In genomic region chr12:118981285-118982201, GRCh38 we compare ENCODE assay signal across 9 cellular contexts. TPM values are rescaled to one million over a fixed set of nuclear protein-coding genes. Genes with fewer than 3 reads are reported as not detected.
DNase-seq lines count a peak whose midpoint lies in the region; ATAC-seq and TF ChIP-seq lines count a peak whose summit lies in the region.
"Had no signal": no experiment of that assay in that cellular context is flagged by ENCODE, and none has a peak within 500 bp of the region (broad histone marks: within the 10 kb centered on the region; RNA-seq: fewer than 3 reads in every experiment).

Gene SRRM4, plus strand, starts transcription at chr12:118981541. Its CDS starts 342 bp downstream, at chr12:118981883.

- H3K36me3 Mint-ChIP-seq in stimulated activated effector memory CD8-positive, alpha-beta T cell treated with anti-CD3 and anti-CD28 coated beads, Interleukin-12 subunit alpha, Interleukin-12 subunit beta, amount 100 ng/mL, for 72 hours, result no peaks in the 10 kb centered on the region

- 1% methylated on average over 50 to 64 of the region's 64 CpGs for WGBS in aorta, 2 donors

- H3K9me3 ChIP-seq in aorta (ENCODE audit: control insufficient read depth, low read length), result no peaks in the 10 kb centered on the region

- intact Hi-C loops in Right ventricle myocardium superior (cut with DNase I), result loop anchor here (10.0 kb wide), 1 partner anchor 433 kb away; no protein-coding TSS in a partner anchor
- intact Hi-C loops in cardiac septum (cut with DNase I), result loop anchor here (5.0 to 10.0 kb wide), 2 partner anchors 431 to 563 kb away; no protein-coding TSS in a partner anchor
- intact Hi-C loops in aorta (cut with DNase I), result loop anchor here (5.0 kb wide), 1 partner anchor 431 kb away; no protein-coding TSS in a partner anchor

- H3K27ac Mint-ChIP-seq in stimulated activated effector memory CD8-positive, alpha-beta T cell treated with anti-CD3 and anti-CD28 coated beads, Interleukin-12 subunit alpha, Interleukin-12 subunit beta, amount 100 ng/mL, for 72 hours, result no peak within 1 kb of the TSS

- H3K36me3 ChIP-seq in aorta (ENCODE audit: control insufficient read depth in 1 of 2, insufficient read depth in 2 of 2, low read length in 1 of 2), result no peaks in the 10 kb centered on the region

- no peaks in the 10 kb centered on the region for H3K4me1 ChIP-seq in aorta (ENCODE audit: control insufficient read depth in 1 of 2, insufficient read depth in 2 of 2, low read length in 2 of 2)

- no peaks in the 10 kb centered on the region for H3K27me3 ChIP-seq in aorta (ENCODE audit: control insufficient read depth in 1 of 2, insufficient read depth in 2 of 2, low read length in 1 of 2)

- CTCF ChIA-PET in RWPE1 (lab: Yijun Ruan, JAX), result interaction anchor here (0.7 kb wide), 1 partner anchor 118 kb away, joined by 7 read pairs; no protein-coding TSS in a partner anchor

- DNase-seq in Right ventricle myocardium superior, result peak; percentile 42
- DNase-seq in cardiac septum (ENCODE audit: low spot score), result no peak
- peak; percentile 20 for DNase-seq in RWPE1 (ENCODE audit: low spot score)
- DNase-seq in iPS DF 19.7 (ENCODE audit: low read depth, low spot score), result peak; percentile 87
- no peak for DNase-seq in aorta
- no peak for DNase-seq in stimulated activated effector memory CD8-positive, alpha-beta T cell treated with anti-CD3 and anti-CD28 coated beads, Interleukin-12 subunit alpha, Interleukin-12 subunit beta, amount 100 ng/mL, for 72 hours (ENCODE audit: low spot score in 2 of 2)

- no peaks in the 10 kb centered on the region for H3K4me1 Mint-ChIP-seq in stimulated activated effector memory CD8-positive, alpha-beta T cell treated with anti-CD3 and anti-CD28 coated beads, Interleukin-12 subunit alpha, Interleukin-12 subunit beta, amount 100 ng/mL, for 72 hours

- no peak within 1 kb of the TSS for H3K4me3 ChIP-seq in aorta (ENCODE audit: low read length in 2 of 2)

- no peak for ATAC-seq in Right ventricle myocardium superior (ENCODE audit: poor library complexity)
- peak; percentile 20 for ATAC-seq in aorta (ENCODE audit: low FRiP score)
- no peak for ATAC-seq in stimulated activated effector memory CD8-positive, alpha-beta T cell treated with anti-CD3 and anti-CD28 coated beads, Interleukin-12 subunit alpha, Interleukin-12 subunit beta, amount 100 ng/mL, for 72 hours
- ATAC-seq in HG02610 (IDR thresholded peaks at IDR 0.05; ENCODE audit: unreplicated experiment), result no peak
- no peak for ATAC-seq in GM19035 (IDR thresholded peaks at IDR 0.05; ENCODE audit: unreplicated experiment)

- no peak for TF ChIP-seq CTCF in RWPE1 (conservative IDR thresholded peaks at IDR 0.05; ENCODE audit: low read depth)

- H3K9me3 Mint-ChIP-seq in stimulated activated effector memory CD8-positive, alpha-beta T cell treated with anti-CD3 and anti-CD28 coated beads, Interleukin-12 subunit alpha, Interleukin-12 subunit beta, amount 100 ng/mL, for 72 hours, result peaks cover 4% of the 10 kb centered on the region

- no peak within 1 kb of the TSS for H3K4me3 Mint-ChIP-seq in stimulated activated effector memory CD8-positive, alpha-beta T cell treated with anti-CD3 and anti-CD28 coated beads, Interleukin-12 subunit alpha, Interleukin-12 subunit beta, amount 100 ng/mL, for 72 hours

- POLR2A ChIA-PET in RWPE1 (lab: Yijun Ruan, JAX; ENCODE audit: low non-redundant PET), result no interaction called here

- H3K27ac ChIP-seq in RWPE1, result no peak within 1 kb of the TSS
- H3K27ac ChIP-seq in aorta (ENCODE audit: low read depth in 1 of 2, low read length in 2 of 2), result no peak within 1 kb of the TSS

RNA-seq across cellular contexts. Expression of gene SRRM4, which starts in this region (rescaled TPM):
- total RNA-seq in Right ventricle myocardium superior, result 0.30 TPM
- 0.59 TPM for total RNA-seq in cardiac septum
- under 1 TPM; 0.27 to 0.88 TPM for total RNA-seq in aorta
- under 1 TPM; 0.13 to 0.23 TPM for polyA plus RNA-seq in aorta
- total RNA-seq: lung microvascular endothelial cell had no signal

Comparison
In these comparisons a context has a peak if more than half of its experiments do, and no peak if none do; other contexts are left out.
1. Peak in DNase-seq in Right ventricle myocardium superior; RNA of the gene not detected or under 1 TPM.
2. Peak in ATAC-seq in aorta; RNA of the gene not detected or under 1 TPM.
3. DNase-seq: peak in RWPE1 (single experiment) and iPS DF 19.7 (single experiment); none in cardiac septum (single experiment), aorta (0 of 2) and stimulated activated effector memory CD8-positive, alpha-beta T cell treated with anti-CD3 and anti-CD28 coated beads, Interleukin-12 subunit alpha, Interleukin-12 subunit beta, amount 100 ng/mL, for 72 hours (0 of 2).